In the genomic region with DNA sequence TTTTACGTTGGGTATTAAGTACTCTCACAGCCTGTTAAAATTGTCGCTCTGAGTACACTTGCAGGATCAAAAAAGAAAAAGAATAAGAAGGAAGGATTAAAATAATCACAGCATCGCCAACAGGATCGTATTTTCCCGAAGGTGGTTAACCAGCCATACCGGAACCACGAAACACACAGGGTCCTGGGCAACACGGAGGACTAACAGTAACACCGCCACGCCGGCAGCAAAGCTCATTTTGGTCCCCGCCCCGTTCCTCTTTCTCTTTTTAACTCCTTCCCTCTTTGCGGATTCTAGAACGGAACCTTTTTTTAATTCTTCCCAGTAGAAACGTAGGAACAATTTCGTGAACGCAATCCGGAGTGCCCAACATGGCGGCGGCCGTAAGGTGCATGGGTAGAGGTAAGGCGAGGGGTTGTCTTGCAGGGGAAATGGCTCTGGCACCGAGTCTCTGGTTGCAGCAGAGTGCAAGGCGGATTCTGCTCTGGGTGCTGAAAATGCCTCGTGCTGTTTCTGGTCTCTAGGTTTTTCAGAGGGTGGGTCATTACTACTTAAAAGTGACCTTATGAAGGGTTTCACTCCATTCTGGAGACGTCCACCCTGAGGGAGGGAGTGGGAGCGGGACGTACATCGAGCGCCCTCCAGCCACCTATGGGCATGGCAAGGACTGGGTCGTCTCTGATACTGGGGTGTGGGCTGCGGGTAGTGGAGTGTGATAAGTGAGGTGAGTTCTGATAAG, we compare ENCODE assay signal across 8 cellular contexts. TPM values are rescaled to one million over a fixed set of nuclear protein-coding genes. Genes with fewer than 3 reads are reported as not detected.
DNase-seq lines count a peak whose midpoint lies in the region; TF ChIP-seq lines count a peak whose summit lies in the region.

A gene (plus strand): TSS at position 353 of the 739 bp plus-strand sequence. CDS start 19 bp downstream, at position 372.

- no peak within 1 kb of the TSS for H2BK12ac ChIP-seq in neuronal stem cell (ENCODE audit: low read length)

- H3K79me1 ChIP-seq in neuronal stem cell (ENCODE audit: low read depth, low read length) = no peaks in the 10 kb centered on the region

- H2BK5ac ChIP-seq in neuronal stem cell (ENCODE audit: low read length) = no peak within 1 kb of the TSS

- H3K14ac ChIP-seq in neuronal stem cell (ENCODE audit: low read length) = no peak within 1 kb of the TSS

- in situ Hi-C loops in SK-MEL-5 (cut with HindIII; ENCODE audit: low pct_unique_long_range_greater_than_20kb, low sequenced_read_pairs) = no loop called here

- no peak within 1 kb of the TSS for H3K9ac ChIP-seq in neuronal stem cell (ENCODE audit: low read depth, low read length, poor library complexity)

- no peak within 1 kb of the TSS for H4K91ac ChIP-seq in neuronal stem cell (ENCODE audit: low read depth, low read length, poor library complexity)

- no peak for TF ChIP-seq CTCF in subcutaneous adipose tissue (IDR thresholded peaks at IDR 0.05; ENCODE audit: low read depth)

- no peak within 1 kb of the TSS for H3K4ac ChIP-seq in neuronal stem cell (ENCODE audit: low read length)

- no peak within 1 kb of the TSS for H2BK15ac ChIP-seq in neuronal stem cell (ENCODE audit: low read length)

- H3K18ac ChIP-seq in neuronal stem cell (ENCODE audit: low read length) = peak within 1 kb of the TSS; percentile 91

- H3K4me3 ChIP-seq in neuronal stem cell (ENCODE audit: low read length in 2 of 2) = peak within 1 kb of the TSS; percentile 61 to 90

- H3K4me2 ChIP-seq in neuronal stem cell (ENCODE audit: insufficient read depth, low read length, poor library complexity, severe bottlenecking) = peak within 1 kb of the TSS; percentile 81

- H2AK5ac ChIP-seq in neuronal stem cell (ENCODE audit: low read depth, low read length) = no peak within 1 kb of the TSS

- peak within 1 kb of the TSS; percentile 75 for H3K23ac ChIP-seq in neuronal stem cell (ENCODE audit: low read depth, low read length, poor library complexity)

- H3K27me3 ChIP-seq in neuronal stem cell (ENCODE audit: control insufficient read depth in 3 of 3, insufficient read depth in 3 of 3, low read depth in 1 of 3, low read length in 3 of 3) = no peaks in the 10 kb centered on the region

- peaks cover 0 to 19% of the 10 kb centered on the region in 2 donors for H3K36me3 ChIP-seq in neuronal stem cell (replicated peaks in 1 of 2; ENCODE audit: control insufficient read depth in 2 of 2, insufficient read depth in 2 of 2, low read length in 2 of 2)

- H2AFZ ChIP-seq in neuronal stem cell (ENCODE audit: low read length) = peak within 1 kb of the TSS; percentile 84

- no peak within 1 kb of the TSS for H4K8ac ChIP-seq in neuronal stem cell (ENCODE audit: low read depth, low read length)

- DNase-seq in GF-D8 (lab: John Stamatoyannopoulos, UW) (peak; percentile 88), HEK293T (ENCODE audit: extremely low spot score) (peak; percentile 80), MV-4-11 (lab: John Stamatoyannopoulos, UW) (peak; percentile 96), SK-MEL-5 (ENCODE audit: low read depth, low spot score) (peak; percentile 94), foreskin melanocyte (peak; percentile 92), neuronal stem cell (ENCODE audit: low spot score) (peak; percentile 79)
- DNase-seq in activated naive CD4-positive, alpha-beta T cell treated with Interleukin-2 at 50 U/mL for 16 hours = peak; percentile 89

- H3K4me1 ChIP-seq in neuronal stem cell (ENCODE audit: control insufficient read depth in 2 of 2, insufficient read depth in 1 of 2, low read depth in 1 of 2, low read length in 2 of 2) = peaks cover 0 to 3% of the 10 kb centered on the region in 2 donors

- peak within 1 kb of the TSS; percentile 80 for H3K27ac ChIP-seq in neuronal stem cell (replicated peaks; ENCODE audit: low read length)

- CTCF ChIA-PET in HEK293T (lab: Yijun Ruan, JAX) = interaction anchor here (0.7 to 1.2 kb wide), 2 partner anchors 45 to 162 kb away, joined by 3 read pairs; no protein-coding TSS in a partner anchor

- no peak within 1 kb of the TSS for H2BK120ac ChIP-seq in neuronal stem cell (ENCODE audit: low read depth, low read length)

- H3K9me3 ChIP-seq in neuronal stem cell (replicated peaks in 1 of 2; ENCODE audit: control insufficient read depth in 2 of 2, insufficient read depth in 1 of 2, low read depth in 1 of 2, low read length in 2 of 2) = no peaks in the 10 kb centered on the region

- POLR2A ChIA-PET in HEK293T (lab: Yijun Ruan, JAX) = interaction anchor here (0.7 to 2.9 kb wide), 17 partner anchors 10 to 294 kb away, joined by 3 to 23 read pairs (median 4); a partner anchor contains a TSS

- no CpG with 5 or more reads among the region's 33 CpGs for WGBS in neuronal stem cell (ENCODE audit: extremely low coverage in 2 of 2, insufficient read length in 2 of 2, insufficient replicate concordance in 1 of 2), 2 donors

TF ChIP-seq in HEK293T, 16 proteins besides CTCF, POLR2A, EP300 and RAD21:
- TF ChIP-seq HDGF (IDR thresholded peaks at IDR 0.05; ENCODE audit: borderline replicate concordance) (no peak), FOXM1 (IDR thresholded peaks at IDR 0.05; ENCODE audit: borderline replicate concordance) (no peak), BHLHE40 (IDR thresholded peaks at IDR 0.05; ENCODE audit: borderline replicate concordance) (no peak), FOXK2 (IDR thresholded peaks at IDR 0.05) (no peak), L3MBTL2 (conservative IDR thresholded peaks at IDR 0.05) (peak; percentile 56), ZNF384 (IDR thresholded peaks at IDR 0.05) (no peak), ELF4 (IDR thresholded peaks at IDR 0.05) (peak; percentile 51; the same call in 1 of the 2 replicates), CTBP1 (IDR thresholded peaks at IDR 0.05; ENCODE audit: borderline replicate concordance) (peak; percentile 83), TARDBP (IDR thresholded peaks at IDR 0.05) (no peak), SUZ12 (IDR thresholded peaks at IDR 0.05) (no peak), FOXA1 (IDR thresholded peaks at IDR 0.05) (no peak), NFRKB (IDR thresholded peaks at IDR 0.05) (peak; percentile 97), LEF1 (IDR thresholded peaks at IDR 0.05; ENCODE audit: borderline replicate concordance) (no peak), SP1 (IDR thresholded peaks at IDR 0.05) (no peak), ARNT (IDR thresholded peaks at IDR 0.05) (no peak)
- TF ChIP-seq, protein P1, sequence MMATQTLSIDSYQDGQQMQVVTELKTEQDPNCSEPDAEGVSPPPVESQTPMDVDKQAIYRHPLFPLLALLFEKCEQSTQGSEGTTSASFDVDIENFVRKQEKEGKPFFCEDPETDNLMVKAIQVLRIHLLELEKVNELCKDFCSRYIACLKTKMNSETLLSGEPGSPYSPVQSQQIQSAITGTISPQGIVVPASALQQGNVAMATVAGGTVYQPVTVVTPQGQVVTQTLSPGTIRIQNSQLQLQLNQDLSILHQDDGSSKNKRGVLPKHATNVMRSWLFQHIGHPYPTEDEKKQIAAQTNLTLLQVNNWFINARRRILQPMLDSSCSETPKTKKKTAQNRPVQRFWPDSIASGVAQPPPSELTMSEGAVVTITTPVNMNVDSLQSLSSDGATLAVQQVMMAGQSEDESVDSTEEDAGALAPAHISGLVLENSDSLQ (IDR thresholded peaks at IDR 0.05) = no peak
TF ChIP-seq in HEK293T: peak in this region for 4.

RNA-seq across cellular contexts. Expression of the gene that starts here (rescaled TPM):
- 19.8 and 24.0 TPM in 2 replicates for total RNA-seq in SK-MEL-5 (2014; rRNA removed; shearing (Covaris generic))
- 11.8 and 14.0 TPM in 2 replicates for polyA plus RNA-seq in SK-MEL-5 (2015; cell fraction: cytosol; rRNA removed)
- polyA plus RNA-seq in SK-MEL-5 (2015; cell fraction: nucleus; rRNA removed) = 3.3 and 5.6 TPM in 2 replicates
- 66.9 TPM for polyA plus RNA-seq in neuronal stem cell (2013, experiment 1 of 2)
- 71.3 TPM for polyA plus RNA-seq in neuronal stem cell (2013, experiment 2 of 2)
- total RNA-seq in subcutaneous adipose tissue = 10 to 100 TPM; 12.8 to 36.8 (median 25.1) TPM

Comparison
In these comparisons a context has a peak if more than half of its experiments do, and no peak if none do; other contexts are left out.
1. Peak in every context shown above with its lines: DNase-seq, H3K4me3 ChIP-seq and H3K27ac ChIP-seq.